9 cellular contexts compared by ENCODE assay signal in genomic region chr13:113211774-113212173, GRCh38. TPM values are rescaled to one million over a fixed set of nuclear protein-coding genes. Genes with fewer than 3 reads are reported as not detected.
DNase-seq lines count a peak whose midpoint lies in the region; ATAC-seq and TF ChIP-seq lines count a peak whose summit lies in the region.
"Had no signal": no experiment of that assay in that cellular context is flagged by ENCODE, and none has a peak within 500 bp of the region (broad histone marks: within the 10 kb centered on the region; RNA-seq: fewer than 3 reads in every experiment).

No MANE protein-coding gene starts in this region.

- H3K4me3 ChIP-seq in HFF-Myc (replicated peaks; ENCODE audit: low read depth, low read length) (peak overlapping the region; percentile 95), tibial artery (no peak overlapping the region), left lung (no peak overlapping the region)
- H3K4me3 ChIP-seq: esophagus muscularis mucosa had no signal

- H3K36me3 ChIP-seq in tibial artery (no peaks in the 10 kb centered on the region), left lung (peaks cover 0 to 7% of the 10 kb centered on the region in 2 donors)

- peaks cover 0 to 57% (median 43%) of the 10 kb centered on the region in 4 donors for H3K4me1 ChIP-seq in tibial artery
- peaks cover 25 to 60% of the 10 kb centered on the region in 2 donors for H3K4me1 ChIP-seq in left lung

- intact Hi-C loops in tibial artery (cut with DNase I; ENCODE audit: low total_unique reads) = loop anchor here (10.0 kb wide), 2 partner anchors 243 to 267 kb away; partner anchors contain the start of gene ADPRHL1
- intact Hi-C loops in left lung (cut with DNase I) = no loop called here

- no peaks in the 10 kb centered on the region for H3K9me3 Mint-ChIP-seq in activated T-cell treated with anti-CD3 and anti-CD28 coated beads, Interleukin-2, amount 50 U/mL, for 72 hours
- no peaks in the 10 kb centered on the region for H3K9me3 Mint-ChIP-seq in mesothelial cell of epicardium

- H3K27ac Mint-ChIP-seq in activated T-cell treated with anti-CD3 and anti-CD28 coated beads, Interleukin-2, amount 50 U/mL, for 72 hours = peak overlapping the region; percentile 55
- no peak overlapping the region for H3K27ac Mint-ChIP-seq in mesothelial cell of epicardium

- H3K36me3 Mint-ChIP-seq in activated T-cell treated with anti-CD3 and anti-CD28 coated beads, Interleukin-2, amount 50 U/mL, for 72 hours (ENCODE audit: insufficient read depth in 2 of 2) = peaks cover 3 to 15% of the 10 kb centered on the region in 2 donors
- H3K36me3 Mint-ChIP-seq in mesothelial cell of epicardium = peaks cover 9% of the 10 kb centered on the region

- H3K27me3 Mint-ChIP-seq in activated T-cell treated with anti-CD3 and anti-CD28 coated beads, Interleukin-2, amount 50 U/mL, for 72 hours (ENCODE audit: low read depth) = no peaks in the 10 kb centered on the region
- no peaks in the 10 kb centered on the region for H3K27me3 Mint-ChIP-seq in mesothelial cell of epicardium (ENCODE audit: low read depth)

- peak; percentile 33 for DNase-seq in COR-L47 (lab: John Stamatoyannopoulos, UW)
- DNase-seq in HFF-Myc (ENCODE audit: extremely low read depth, low read depth) = no peak
- DNase-seq in activated T-cell treated with anti-CD3 and anti-CD28 coated beads, Interleukin-2, amount 50 U/mL, for 72 hours = peak in 1 of 2 donors; percentile 18
- no peak for DNase-seq in mesothelial cell of epicardium (ENCODE audit: low spot score in 2 of 2, unreplicated experiment in 2 of 2)
- DNase-seq in SK-N-DZ (ENCODE audit: low spot score) = no peak
- no peak for DNase-seq in tibial artery
- no peak for DNase-seq in left lung

- no peak for ATAC-seq in activated T-cell treated with anti-CD3 and anti-CD28 coated beads, Interleukin-2, amount 50 U/mL, for 72 hours (replicated peaks in 1 of 2)
- ATAC-seq in left lung = no peak

- no peak overlapping the region for H3K27ac ChIP-seq in tibial artery
- no peak overlapping the region for H3K27ac ChIP-seq in left lung
- H3K27ac ChIP-seq: esophagus muscularis mucosa had no signal

- H3K27me3 ChIP-seq in tibial artery (no peaks in the 10 kb centered on the region), left lung (no peaks in the 10 kb centered on the region)
- H3K27me3 ChIP-seq: esophagus muscularis mucosa had no signal

- TF ChIP-seq CTCF in HFF-Myc (IDR thresholded peaks at IDR 0.05; ENCODE audit: low read depth, low read length, missing control alignments) = peak; percentile 29
- TF ChIP-seq CTCF in mesothelial cell of epicardium (IDR thresholded peaks at IDR 0.05; ENCODE audit: unreplicated experiment) = no peak
- TF ChIP-seq CTCF in tibial artery (IDR thresholded peaks at IDR 0.05) = no peak
- no peak for TF ChIP-seq CTCF in left lung (IDR thresholded peaks at IDR 0.05)

- H3K4me3 Mint-ChIP-seq in activated T-cell treated with anti-CD3 and anti-CD28 coated beads, Interleukin-2, amount 50 U/mL, for 72 hours = peak overlapping the region; percentile 41 to 83
- peak overlapping the region; percentile 29 for H3K4me3 Mint-ChIP-seq in mesothelial cell of epicardium

- no peaks in the 10 kb centered on the region for H3K9me3 ChIP-seq in tibial artery
- no peaks in the 10 kb centered on the region for H3K9me3 ChIP-seq in left lung
- H3K9me3 ChIP-seq: esophagus muscularis mucosa had no signal

- H3K4me1 Mint-ChIP-seq in activated T-cell treated with anti-CD3 and anti-CD28 coated beads, Interleukin-2, amount 50 U/mL, for 72 hours (ENCODE audit: low read depth) = peaks cover 38% of the 10 kb centered on the region
- H3K4me1 Mint-ChIP-seq in mesothelial cell of epicardium = peaks cover 30% of the 10 kb centered on the region

RNA-seq across cellular contexts. Expression of gene CUL4A, which starts 2.4 kb away (rescaled TPM):
- total RNA-seq in activated T-cell treated with anti-CD3 and anti-CD28 coated beads, Interleukin-2, amount 50 U/mL, for 72 hours = 10 to 100 TPM; 71.4 to 82.1 TPM
- 74.4 to 79.8 TPM (median 75.3 TPM) in 3 replicates for total RNA-seq in mesothelial cell of epicardium
- 68.6 and 84.7 TPM in 2 replicates for polyA plus RNA-seq in SK-N-DZ (2014; cell fraction: cytosol; rRNA removed)
- polyA plus RNA-seq in SK-N-DZ (2014; cell fraction: nucleus; rRNA removed) = 77.7 and 99.6 TPM in 2 replicates
- total RNA-seq in left lung = 10 to 100 TPM; 48.0 to 63.9 TPM

RNA-seq across cellular contexts. Expression of gene PCID2, which starts 3.3 kb away (rescaled TPM):
- total RNA-seq in activated T-cell treated with anti-CD3 and anti-CD28 coated beads, Interleukin-2, amount 50 U/mL, for 72 hours = 10 to 100 TPM; 76.8 to 83.1 TPM
- total RNA-seq in mesothelial cell of epicardium (44.9 to 53.5 TPM (median 51.2 TPM) in 3 replicates), left lung (10 to 100 TPM; 30.5 to 41.0 TPM)
- 88.9 and 89.9 TPM in 2 replicates for polyA plus RNA-seq in SK-N-DZ (2014; cell fraction: cytosol; rRNA removed)
- polyA plus RNA-seq in SK-N-DZ (2014; cell fraction: nucleus; rRNA removed) = 160 and 166 TPM in 2 replicates

RNA-seq across cellular contexts. Expression of gene PROZ, which starts 53.3 kb away (rescaled TPM):
- total RNA-seq in activated T-cell treated with anti-CD3 and anti-CD28 coated beads, Interleukin-2, amount 50 U/mL, for 72 hours = not detected
- total RNA-seq in mesothelial cell of epicardium (not detected in 3 replicates), left lung (not detected)
- 0.07 TPM in 1 of 2 replicates, not detected in the other for polyA plus RNA-seq in SK-N-DZ (2014; cell fraction: cytosol; rRNA removed)
- polyA plus RNA-seq in SK-N-DZ (2014; cell fraction: nucleus; rRNA removed) = not detected in 2 replicates
- total RNA-seq: esophagus muscularis mucosa, NCI-H460 had no signal
